24 cellular contexts compared by ENCODE assay signal in the genomic region with DNA sequence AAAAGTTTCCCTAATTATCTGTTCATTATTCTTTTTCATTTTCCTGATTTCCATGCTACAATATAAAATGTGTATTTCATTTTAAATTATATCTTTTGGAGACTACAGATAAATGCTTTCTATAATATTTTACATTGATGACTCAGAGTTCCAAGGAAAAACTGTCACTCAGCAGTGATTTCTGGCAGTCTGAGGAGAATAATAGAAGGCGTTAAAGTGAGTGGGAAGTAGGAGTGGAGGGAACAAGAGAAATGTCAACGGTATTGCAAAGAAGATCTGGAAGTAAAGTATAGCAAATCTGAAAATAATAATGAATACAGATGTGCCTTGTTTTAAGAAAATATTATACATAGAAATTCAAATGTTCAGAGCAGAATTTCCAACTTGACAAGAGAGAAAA.
"Had no signal": no experiment of that assay in that cellular context is flagged by ENCODE, and none has a peak within 500 bp of the region (broad histone marks: within the 10 kb centered on the region; RNA-seq: fewer than 3 reads in every experiment).

No MANE protein-coding gene starts in this region.

- H3K9me3 ChIP-seq: stomach, suprapubic skin, testis, thoracic aorta, thyroid gland, tibial artery, tibial nerve, transverse colon, upper lobe of left lung, upper lobe of right lung, uterus, vagina had no signal

- H3K4me3 ChIP-seq: stomach, suprapubic skin, testis, thoracic aorta, thyroid gland, tibial artery, tibial nerve, transverse colon, upper lobe of left lung, upper lobe of right lung, uterus, vagina had no signal

- DNase-seq: stimulated activated CD4-positive, alpha-beta T cell treated with anti-CD3 and anti-CD28 coated beads, Interleukin-2, amount 100 ng/mL, for 48 hours; stimulated activated CD4-positive, alpha-beta T cell treated with anti-CD3 and anti-CD28 coated beads, Interleukin-4, amount 100 ng/mL, for 1 hour; stimulated activated CD4-positive, alpha-beta T cell treated with anti-CD3 and anti-CD28 coated beads, Interleukin-4, amount 100 ng/mL, for 24 hours; stimulated activated CD4-positive, alpha-beta T cell treated with anti-CD3 and anti-CD28 coated beads, Interleukin-4, amount 100 ng/mL, for 4 hours; stimulated activated CD8-positive, alpha-beta memory T cell treated with anti-CD3 and anti-CD28 coated beads, Interleukin-4, amount 100 ng/mL, for 48 hours; stimulated activated naive B cell treated with anti-CD40 and anti-IgM and Interleukin-4, amounts not matched to agents 10 μg/mL and 1 μg/mL and 100 μg/mL, for 72 hours; stimulated activated naive CD4-positive, alpha-beta T cell; stimulated activated naive CD4-positive, alpha-beta T cell treated with Interleukin-2 at 50 U/mL for 16 hours; stimulated activated naive CD8-positive, alpha-beta T cell treated with anti-CD3 and anti-CD28 coated beads, Interleukin-15, amount 100 ng/mL, for 72 hours; stimulated activated naive CD8-positive, alpha-beta T cell treated with anti-CD3 and anti-CD28 coated beads, Interleukin-15, Interleukin-2, amounts not matched to agents 100 U/mL and 50 U/mL, for 24 hours; stomach; substantia nigra; testis; thyroid gland; tibial artery; transverse colon; trophoblast cell; upper lobe of left lung; upper lobe of right lung; uterus had no signal

- H3K36me3 ChIP-seq: stomach, suprapubic skin, thoracic aorta, thyroid gland, tibial artery, tibial nerve, transverse colon, upper lobe of left lung, upper lobe of right lung, uterus, vagina had no signal

- H3K27ac ChIP-seq: stomach, suprapubic skin, testis, thoracic aorta, thyroid gland, tibial artery, tibial nerve, transverse colon, upper lobe of left lung, upper lobe of right lung, uterus, vagina had no signal

- H3K27me3 ChIP-seq: stomach, testis, thyroid gland, tibial artery, tibial nerve, transverse colon, upper lobe of left lung, upper lobe of right lung, uterus, vagina had no signal
